1 cellular context compared by ENCODE assay signal in the genomic region with DNA sequence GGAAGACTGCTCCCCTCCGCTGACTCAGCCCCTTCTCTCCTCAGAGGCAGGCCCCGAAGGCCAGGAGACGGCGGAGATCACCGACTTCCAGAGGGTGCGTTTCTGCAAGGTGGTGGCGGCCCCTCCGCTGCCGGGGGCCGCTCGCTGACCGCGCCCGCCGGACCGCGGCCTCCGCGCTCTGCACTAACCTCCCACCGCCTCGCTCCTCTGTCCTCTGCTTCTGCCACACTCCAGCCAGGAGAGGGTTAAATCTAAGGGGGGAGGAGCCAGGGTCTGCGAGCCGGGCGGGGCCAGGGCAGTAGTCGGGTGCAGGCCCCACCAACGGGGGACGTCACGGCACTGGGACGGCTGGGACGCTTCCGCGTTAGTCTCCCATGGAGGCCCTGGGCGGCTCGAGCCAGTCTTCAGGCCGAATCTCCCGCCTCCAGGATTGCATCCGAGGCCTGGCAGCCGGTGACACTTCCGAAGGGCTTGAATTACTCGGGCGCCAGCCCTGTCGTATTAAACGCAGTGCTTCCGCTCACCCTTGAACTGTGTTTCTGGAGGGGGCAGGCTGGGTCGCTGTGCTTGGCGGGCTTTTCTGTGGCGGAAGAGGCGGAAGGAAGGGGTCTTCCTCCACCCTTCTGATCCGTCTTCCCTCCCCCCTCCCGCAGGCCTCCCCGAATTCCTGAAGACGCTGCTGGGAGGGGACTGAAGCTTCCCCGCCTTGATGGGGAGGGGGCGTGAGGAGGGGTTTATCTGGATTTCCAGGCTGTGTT.
TF ChIP-seq lines count a peak whose summit lies in the region.

No MANE protein-coding gene starts in this region.

TF ChIP-seq in HEK293, 187 proteins besides CTCF, POLR2A, EP300 and RAD21 (continued from another document and continues in another):
- TF ChIP-seq ZSCAN5A (tag by site-specific recombination; IDR thresholded peaks at IDR 0.05) (no peak), ZNF558 (tag by site-specific recombination; IDR thresholded peaks at IDR 0.05) (no peak), ZNF148 (tag by site-specific recombination; IDR thresholded peaks at IDR 0.05; ENCODE audit: borderline replicate concordance) (no peak), ZNF510 (tag by site-specific recombination; IDR thresholded peaks at IDR 0.05; ENCODE audit: insufficient replicate concordance) (no peak), ZNF184 (tag by site-specific recombination; IDR thresholded peaks at IDR 0.05) (no peak), REPIN1 (tag by site-specific recombination; IDR thresholded peaks at IDR 0.05; ENCODE audit: low read depth) (no peak), ZNF19 (tag by site-specific recombination; IDR thresholded peaks at IDR 0.05; ENCODE audit: low read depth) (no peak), YY1 (tag by site-specific recombination; IDR thresholded peaks at IDR 0.05) (no peak), KLF16 (tag by site-specific recombination; IDR thresholded peaks at IDR 0.05) (peak; percentile 71), ZNF426 (tag by site-specific recombination; IDR thresholded peaks at IDR 0.05) (no peak), ZNF138 (tag by site-specific recombination; IDR thresholded peaks at IDR 0.05; ENCODE audit: borderline replicate concordance) (no peak), ZNF521 (tag by site-specific recombination; IDR thresholded peaks at IDR 0.05) (no peak), SETDB1 (IDR thresholded peaks at IDR 0.05; ENCODE audit: insufficient read length, low read length) (no peak), ZNF274 (IDR thresholded peaks at IDR 0.05; ENCODE audit: low read length) (no peak), ZNF274 (tag by site-specific recombination; IDR thresholded peaks at IDR 0.05; ENCODE audit: borderline replicate concordance) (no peak), ZXDB (tag by site-specific recombination; IDR thresholded peaks at IDR 0.05) (peak; percentile 79), PATZ1 (tag by site-specific recombination; IDR thresholded peaks at IDR 0.05) (peak; percentile 62), ZNF777 (tag by site-specific recombination; IDR thresholded peaks at IDR 0.05; ENCODE audit: borderline replicate concordance) (peak; percentile 52), ZNF140 (tag by site-specific recombination; IDR thresholded peaks at IDR 0.05) (no peak), ZNF24 (tag by site-specific recombination; IDR thresholded peaks at IDR 0.05) (0 out of 2 replicates have a peak, but pooled peaks have one; percentile 58), ZBTB17 (tag by site-specific recombination; IDR thresholded peaks at IDR 0.05) (peak; percentile 95), TCF7L2 (IDR thresholded peaks at IDR 0.05; ENCODE audit: borderline replicate concordance, low read depth, low read length) (no peak), ZNF37A (tag by site-specific recombination; IDR thresholded peaks at IDR 0.05) (no peak), ZNF292 (tag by site-specific recombination; IDR thresholded peaks at IDR 0.05; ENCODE audit: borderline replicate concordance, low read depth) (no peak), ZFP3 (tag by site-specific recombination; IDR thresholded peaks at IDR 0.05; ENCODE audit: low read depth) (no peak), ZFP41 (tag by site-specific recombination; IDR thresholded peaks at IDR 0.05; ENCODE audit: borderline replicate concordance) (no peak), ZNF776 (tag by site-specific recombination; IDR thresholded peaks at IDR 0.05; ENCODE audit: borderline replicate concordance) (no peak), ZNF792 (tag by site-specific recombination; IDR thresholded peaks at IDR 0.05) (no peak), ZNF423 (tag by site-specific recombination; IDR thresholded peaks at IDR 0.05) (no peak), ZFHX2 (tag by site-specific recombination; conservative IDR thresholded peaks at IDR 0.05) (no peak), ZNF596 (tag by site-specific recombination; IDR thresholded peaks at IDR 0.05) (no peak), ZNF341 (tag by site-specific recombination; IDR thresholded peaks at IDR 0.05; ENCODE audit: low read depth) (peak; percentile 88), ZNF311 (tag by site-specific recombination; IDR thresholded peaks at IDR 0.05; ENCODE audit: borderline replicate concordance) (no peak), ZNF513 (tag by site-specific recombination; IDR thresholded peaks at IDR 0.05) (peak; percentile 49), ZNF248 (tag by site-specific recombination; IDR thresholded peaks at IDR 0.05) (no peak), ZNF561 (tag by site-specific recombination; IDR thresholded peaks at IDR 0.05; ENCODE audit: borderline replicate concordance) (peak; percentile 65; the same call in 1 of the 2 replicates), ZNF23 (tag by site-specific recombination; IDR thresholded peaks at IDR 0.05; ENCODE audit: borderline replicate concordance) (no peak), ZNF169 (tag by site-specific recombination; IDR thresholded peaks at IDR 0.05) (no peak), KLF8 (tag by site-specific recombination; IDR thresholded peaks at IDR 0.05) (peak; percentile 57), ZNF324 (tag by site-specific recombination; IDR thresholded peaks at IDR 0.05) (0 out of 2 replicates have a peak, but pooled peaks have one; percentile 17), KLF10 (tag by site-specific recombination; IDR thresholded peaks at IDR 0.05) (0 out of 2 replicates have a peak, but pooled peaks have one; percentile 68), ZNF837 (tag by site-specific recombination; IDR thresholded peaks at IDR 0.05) (no peak), ZNF202 (tag by site-specific recombination; IDR thresholded peaks at IDR 0.05; ENCODE audit: borderline replicate concordance) (no peak), ZNF10 (tag by site-specific recombination; IDR thresholded peaks at IDR 0.05) (no peak), ZNF174 (tag by site-specific recombination; IDR thresholded peaks at IDR 0.05) (no peak), ZNF843 (tag by site-specific recombination; IDR thresholded peaks at IDR 0.05) (no peak), ZNF580 (tag by site-specific recombination; IDR thresholded peaks at IDR 0.05) (no peak), GLIS2 (tag by site-specific recombination; IDR thresholded peaks at IDR 0.05) (peak; percentile 77), GFI1B (tag by site-specific recombination; IDR thresholded peaks at IDR 0.05) (no peak), BCL11A (tag by site-specific recombination; IDR thresholded peaks at IDR 0.05; ENCODE audit: low read depth) (no peak; the same call in 1 of the 2 replicates), GLI2 (tag by site-specific recombination; IDR thresholded peaks at IDR 0.05; ENCODE audit: borderline replicate concordance, low read depth) (no peak)
- TF ChIP-seq, protein P1, sequence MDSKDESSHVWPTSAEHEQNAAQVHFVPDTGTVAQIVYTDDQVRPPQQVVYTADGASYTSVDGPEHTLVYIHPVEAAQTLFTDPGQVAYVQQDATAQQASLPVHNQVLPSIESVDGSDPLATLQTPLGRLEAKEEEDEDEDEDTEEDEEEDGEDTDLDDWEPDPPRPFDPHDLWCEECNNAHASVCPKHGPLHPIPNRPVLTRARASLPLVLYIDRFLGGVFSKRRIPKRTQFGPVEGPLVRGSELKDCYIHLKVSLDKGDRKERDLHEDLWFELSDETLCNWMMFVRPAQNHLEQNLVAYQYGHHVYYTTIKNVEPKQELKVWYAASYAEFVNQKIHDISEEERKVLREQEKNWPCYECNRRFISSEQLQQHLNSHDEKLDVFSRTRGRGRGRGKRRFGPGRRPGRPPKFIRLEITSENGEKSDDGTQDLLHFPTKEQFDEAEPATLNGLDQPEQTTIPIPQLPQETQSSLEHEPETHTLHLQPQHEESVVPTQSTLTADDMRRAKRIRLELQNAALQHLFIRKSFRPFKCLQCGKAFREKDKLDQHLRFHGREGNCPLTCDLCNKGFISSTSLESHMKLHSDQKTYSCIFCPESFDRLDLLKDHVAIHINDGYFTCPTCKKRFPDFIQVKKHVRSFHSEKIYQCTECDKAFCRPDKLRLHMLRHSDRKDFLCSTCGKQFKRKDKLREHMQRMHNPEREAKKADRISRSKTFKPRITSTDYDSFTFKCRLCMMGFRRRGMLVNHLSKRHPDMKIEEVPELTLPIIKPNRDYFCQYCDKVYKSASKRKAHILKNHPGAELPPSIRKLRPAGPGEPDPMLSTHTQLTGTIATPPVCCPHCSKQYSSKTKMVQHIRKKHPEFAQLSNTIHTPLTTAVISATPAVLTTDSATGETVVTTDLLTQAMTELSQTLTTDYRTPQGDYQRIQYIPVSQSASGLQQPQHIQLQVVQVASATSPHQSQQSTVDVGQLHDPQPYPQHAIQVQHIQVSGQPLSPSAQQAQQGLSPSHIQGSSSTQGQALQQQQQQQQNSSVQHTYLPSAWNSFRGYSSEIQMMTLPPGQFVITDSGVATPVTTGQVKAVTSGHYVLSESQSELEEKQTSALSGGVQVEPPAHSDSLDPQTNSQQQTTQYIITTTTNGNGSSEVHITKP (tag by site-specific recombination; IDR thresholded peaks at IDR 0.05): peak; percentile 77
- TF ChIP-seq, protein P2, sequence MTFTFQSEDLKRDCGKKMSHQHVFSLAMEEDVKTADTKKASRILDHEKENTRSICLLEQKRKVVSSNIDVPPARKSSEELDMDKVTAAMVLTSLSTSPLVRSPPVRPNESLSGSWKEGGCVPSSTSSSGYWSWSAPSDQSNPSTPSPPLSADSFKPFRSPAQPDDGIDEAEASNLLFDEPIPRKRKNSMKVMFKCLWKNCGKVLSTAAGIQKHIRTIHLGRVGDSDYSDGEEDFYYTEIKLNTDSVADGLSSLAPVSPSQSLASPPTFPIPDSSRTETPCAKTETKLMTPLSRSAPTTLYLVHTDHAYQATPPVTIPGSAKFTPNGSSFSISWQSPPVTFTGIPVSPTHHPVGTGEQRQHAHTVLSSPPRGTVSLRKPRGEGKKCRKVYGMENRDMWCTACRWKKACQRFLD (tag by site-specific recombination; IDR thresholded peaks at IDR 0.05): no peak
- TF ChIP-seq, protein P3, sequence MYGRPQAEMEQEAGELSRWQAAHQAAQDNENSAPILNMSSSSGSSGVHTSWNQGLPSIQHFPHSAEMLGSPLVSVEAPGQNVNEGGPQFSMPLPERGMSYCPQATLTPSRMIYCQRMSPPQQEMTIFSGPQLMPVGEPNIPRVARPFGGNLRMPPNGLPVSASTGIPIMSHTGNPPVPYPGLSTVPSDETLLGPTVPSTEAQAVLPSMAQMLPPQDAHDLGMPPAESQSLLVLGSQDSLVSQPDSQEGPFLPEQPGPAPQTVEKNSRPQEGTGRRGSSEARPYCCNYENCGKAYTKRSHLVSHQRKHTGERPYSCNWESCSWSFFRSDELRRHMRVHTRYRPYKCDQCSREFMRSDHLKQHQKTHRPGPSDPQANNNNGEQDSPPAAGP (tag by site-specific recombination; IDR thresholded peaks at IDR 0.05): peak; percentile 16; the same call in 1 of the 2 replicates
